In the genomic region with DNA sequence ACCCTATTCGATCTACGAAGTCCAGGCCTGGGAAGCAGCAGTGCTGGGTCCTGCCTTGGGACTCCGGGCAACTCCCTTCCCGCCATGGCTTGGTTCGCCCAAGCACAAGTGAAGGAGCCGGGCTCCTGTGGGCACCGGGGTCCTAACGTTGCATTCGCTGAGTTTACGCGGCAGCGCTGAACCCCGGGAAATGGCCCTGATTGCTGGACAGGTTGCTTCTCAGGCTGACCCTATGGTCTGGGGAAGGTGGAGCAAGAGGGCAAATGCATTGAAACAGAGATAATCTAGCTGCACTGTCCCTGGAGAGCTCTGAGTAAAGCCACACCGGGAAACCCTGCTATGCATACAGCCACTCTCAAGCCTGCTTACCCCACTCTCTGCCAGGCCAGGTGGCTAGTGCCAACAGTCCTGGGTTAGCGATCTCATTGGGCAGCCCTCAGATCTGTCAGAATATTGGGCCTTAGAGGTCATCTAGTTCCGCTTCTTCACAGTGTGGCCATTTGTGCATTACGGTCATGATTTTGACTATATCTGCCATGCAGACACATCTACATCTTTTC, we compare ENCODE assay signal across 14 cellular contexts. TPM values are rescaled to one million over a fixed set of nuclear protein-coding genes. Genes with fewer than 3 reads are reported as not detected.
DNase-seq lines count a peak whose midpoint lies in the region; ATAC-seq and TF ChIP-seq lines count a peak whose summit lies in the region.
"Had no signal": no experiment of that assay in that cellular context is flagged by ENCODE, and none has a peak within 500 bp of the region (broad histone marks: within the 10 kb centered on the region; RNA-seq: fewer than 3 reads in every experiment).

No MANE protein-coding gene starts in this region.

- DNase-seq in activated T-cell treated with anti-CD3 and anti-CD28 coated beads, Interleukin-2, amount 50 U/mL, for 24 hours = no peak
- DNase-seq in activated T-cell treated with anti-CD3 and anti-CD28 coated beads, Interleukin-2, amount 50 U/mL, for 1 hour = no peak
- DNase-seq in activated CD8-positive, alpha-beta T cell treated with anti-CD3 and anti-CD28 coated beads for 36 hours = no peak
- no peak for DNase-seq in stimulated activated effector memory CD8-positive, alpha-beta T cell treated with anti-CD3 and anti-CD28 coated beads, Interleukin-12 subunit alpha, Interleukin-12 subunit beta, amount 100 ng/mL, for 72 hours (ENCODE audit: low spot score in 2 of 2)
- no peak for DNase-seq in CD1c-positive myeloid dendritic cell (ENCODE audit: extremely low spot score)
- no peak for DNase-seq in DMS53 (lab: John Stamatoyannopoulos, UW)
- DNase-seq in NCI-H1105 (lab: John Stamatoyannopoulos, UW) = no peak
- DNase-seq: DND-41; effector CD4-positive, alpha-beta T cell; head of caudate nucleus; NCI-H1105 treated with DMSO at 0.1 percent for 48 hours; NCI-H510A treated with DMSO at 0.1 percent for 48 hours had no signal

- H3K27me3 Mint-ChIP-seq in activated T-cell treated with anti-CD3 and anti-CD28 coated beads, Interleukin-2, amount 50 U/mL, for 24 hours = no peaks in the 10 kb centered on the region
- H3K27me3 Mint-ChIP-seq in activated CD8-positive, alpha-beta T cell treated with anti-CD3 and anti-CD28 coated beads for 36 hours = no peaks in the 10 kb centered on the region

- peak overlapping the region; percentile 62 for H3K4me3 Mint-ChIP-seq in activated T-cell treated with anti-CD3 and anti-CD28 coated beads, Interleukin-2, amount 50 U/mL, for 24 hours
- H3K4me3 Mint-ChIP-seq in activated CD8-positive, alpha-beta T cell treated with anti-CD3 and anti-CD28 coated beads for 36 hours = no peak overlapping the region
- peak overlapping the region; percentile 69 for H3K4me3 Mint-ChIP-seq in stimulated activated effector memory CD8-positive, alpha-beta T cell treated with anti-CD3 and anti-CD28 coated beads, Interleukin-12 subunit alpha, Interleukin-12 subunit beta, amount 100 ng/mL, for 72 hours
- H3K4me3 Mint-ChIP-seq: neural crest cell had no signal

- H3K9me3 Mint-ChIP-seq in activated T-cell treated with anti-CD3 and anti-CD28 coated beads, Interleukin-2, amount 50 U/mL, for 24 hours = no peaks in the 10 kb centered on the region
- no peaks in the 10 kb centered on the region for H3K9me3 Mint-ChIP-seq in activated CD8-positive, alpha-beta T cell treated with anti-CD3 and anti-CD28 coated beads for 36 hours
- no peaks in the 10 kb centered on the region for H3K9me3 Mint-ChIP-seq in stimulated activated effector memory CD8-positive, alpha-beta T cell treated with anti-CD3 and anti-CD28 coated beads, Interleukin-12 subunit alpha, Interleukin-12 subunit beta, amount 100 ng/mL, for 72 hours
- H3K9me3 Mint-ChIP-seq: neural crest cell had no signal

- ATAC-seq in GM21528 (IDR thresholded peaks at IDR 0.05; ENCODE audit: low FRiP score, unreplicated experiment) = peak; percentile 46
- no peak for ATAC-seq in activated CD8-positive, alpha-beta T cell treated with anti-CD3 and anti-CD28 coated beads for 36 hours
- ATAC-seq in stimulated activated effector memory CD8-positive, alpha-beta T cell treated with anti-CD3 and anti-CD28 coated beads, Interleukin-12 subunit alpha, Interleukin-12 subunit beta, amount 100 ng/mL, for 72 hours = no peak

- intact Hi-C loops in activated CD8-positive, alpha-beta T cell treated with anti-CD3 and anti-CD28 coated beads for 36 hours (cut with micrococcal nuclease) = no loop called here

- peak overlapping the region; percentile 90 for H3K27ac Mint-ChIP-seq in activated T-cell treated with anti-CD3 and anti-CD28 coated beads, Interleukin-2, amount 50 U/mL, for 24 hours
- peak overlapping the region; percentile 86 for H3K27ac Mint-ChIP-seq in activated CD8-positive, alpha-beta T cell treated with anti-CD3 and anti-CD28 coated beads for 36 hours
- H3K27ac Mint-ChIP-seq in stimulated activated effector memory CD8-positive, alpha-beta T cell treated with anti-CD3 and anti-CD28 coated beads, Interleukin-12 subunit alpha, Interleukin-12 subunit beta, amount 100 ng/mL, for 72 hours = peak overlapping the region; percentile 91

- POLR2A ChIA-PET in activated CD8-positive, alpha-beta T cell treated with anti-CD3 and anti-CD28 coated beads for 36 hours (lab: Charles Lee) = interaction anchor here (0.9 to 4.0 kb wide), 5 partner anchors 11 to 41 kb away, joined by 3 to 24 read pairs (median 7); partner anchors contain the start of gene SYNE3

- CTCF ChIA-PET in activated CD8-positive, alpha-beta T cell treated with anti-CD3 and anti-CD28 coated beads for 36 hours (lab: Charles Lee) = interaction anchor here (0.6 to 2.6 kb wide), 8 partner anchors 9 to 815 kb away, joined by 3 to 11 read pairs (median 5); partner anchors contain the start of gene SYNE3

- peaks cover 87% of the 10 kb centered on the region for H3K4me1 Mint-ChIP-seq in activated T-cell treated with anti-CD3 and anti-CD28 coated beads, Interleukin-2, amount 50 U/mL, for 24 hours (ENCODE audit: low read depth)
- H3K4me1 Mint-ChIP-seq in activated CD8-positive, alpha-beta T cell treated with anti-CD3 and anti-CD28 coated beads for 36 hours (ENCODE audit: low read depth) = peaks cover 70% of the 10 kb centered on the region
- peaks cover 91% of the 10 kb centered on the region for H3K4me1 Mint-ChIP-seq in stimulated activated effector memory CD8-positive, alpha-beta T cell treated with anti-CD3 and anti-CD28 coated beads, Interleukin-12 subunit alpha, Interleukin-12 subunit beta, amount 100 ng/mL, for 72 hours

- TF ChIP-seq CTCF in activated CD8-positive, alpha-beta T cell treated with anti-CD3 and anti-CD28 coated beads for 36 hours (IDR thresholded peaks at IDR 0.05) = no peak

- peaks cover 77% of the 10 kb centered on the region for H3K36me3 Mint-ChIP-seq in activated T-cell treated with anti-CD3 and anti-CD28 coated beads, Interleukin-2, amount 50 U/mL, for 24 hours (ENCODE audit: low read depth)
- peaks cover 56% of the 10 kb centered on the region for H3K36me3 Mint-ChIP-seq in activated CD8-positive, alpha-beta T cell treated with anti-CD3 and anti-CD28 coated beads for 36 hours (ENCODE audit: low read depth)
- peaks cover 97% of the 10 kb centered on the region for H3K36me3 Mint-ChIP-seq in stimulated activated effector memory CD8-positive, alpha-beta T cell treated with anti-CD3 and anti-CD28 coated beads, Interleukin-12 subunit alpha, Interleukin-12 subunit beta, amount 100 ng/mL, for 72 hours

RNA-seq across cellular contexts. Expression of gene SYNE3, which starts 11.3 kb away (rescaled TPM):
- total RNA-seq in activated CD8-positive, alpha-beta T cell treated with anti-CD3 and anti-CD28 coated beads for 36 hours = 10 to 100 TPM; 64.0 to 64.1 TPM

RNA-seq across cellular contexts. Expression of gene GLRX5, which starts 29.7 kb away (rescaled TPM):
- total RNA-seq in activated CD8-positive, alpha-beta T cell treated with anti-CD3 and anti-CD28 coated beads for 36 hours = 10 to 100 TPM; 47.3 to 47.8 TPM
